1 cellular context compared by ENCODE assay signal in the genomic region with DNA sequence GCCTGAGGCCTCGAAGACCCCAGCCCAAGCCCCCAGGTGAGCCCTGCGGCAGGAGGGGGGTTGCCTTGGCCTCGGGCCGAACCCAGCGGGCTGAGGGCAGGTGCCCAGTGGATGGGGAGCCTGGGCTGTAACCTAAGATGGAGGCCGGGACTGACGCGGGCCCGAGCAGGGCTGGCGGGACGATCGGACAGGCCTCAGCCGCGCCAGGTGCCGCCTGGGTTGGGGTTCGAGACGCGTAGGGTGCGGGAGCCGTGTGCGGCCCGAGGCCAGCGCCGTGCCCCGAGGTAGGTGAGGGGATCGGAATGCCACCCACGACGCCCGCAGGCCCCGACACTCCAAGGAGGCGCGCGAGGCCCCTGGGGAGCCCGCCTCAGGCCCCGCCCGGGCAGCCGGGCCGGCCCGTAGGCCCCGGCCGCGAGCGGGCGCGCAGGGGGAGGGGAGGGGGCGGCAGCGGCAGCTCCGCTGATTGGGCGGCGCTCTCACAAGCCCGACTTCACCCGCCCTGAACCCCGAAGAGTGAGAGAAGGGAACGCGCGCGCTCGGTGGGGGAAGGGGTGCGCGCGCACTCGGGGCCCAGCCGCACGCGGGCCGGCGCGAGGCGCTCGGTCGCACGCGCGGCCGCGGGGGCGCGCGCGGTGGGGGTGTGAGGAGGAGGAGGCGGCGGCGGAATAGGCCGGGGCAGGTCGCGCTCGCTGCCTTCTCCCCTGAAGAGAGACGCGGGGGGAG.
TF ChIP-seq lines count a peak whose summit lies in the region.

A gene with protein sequence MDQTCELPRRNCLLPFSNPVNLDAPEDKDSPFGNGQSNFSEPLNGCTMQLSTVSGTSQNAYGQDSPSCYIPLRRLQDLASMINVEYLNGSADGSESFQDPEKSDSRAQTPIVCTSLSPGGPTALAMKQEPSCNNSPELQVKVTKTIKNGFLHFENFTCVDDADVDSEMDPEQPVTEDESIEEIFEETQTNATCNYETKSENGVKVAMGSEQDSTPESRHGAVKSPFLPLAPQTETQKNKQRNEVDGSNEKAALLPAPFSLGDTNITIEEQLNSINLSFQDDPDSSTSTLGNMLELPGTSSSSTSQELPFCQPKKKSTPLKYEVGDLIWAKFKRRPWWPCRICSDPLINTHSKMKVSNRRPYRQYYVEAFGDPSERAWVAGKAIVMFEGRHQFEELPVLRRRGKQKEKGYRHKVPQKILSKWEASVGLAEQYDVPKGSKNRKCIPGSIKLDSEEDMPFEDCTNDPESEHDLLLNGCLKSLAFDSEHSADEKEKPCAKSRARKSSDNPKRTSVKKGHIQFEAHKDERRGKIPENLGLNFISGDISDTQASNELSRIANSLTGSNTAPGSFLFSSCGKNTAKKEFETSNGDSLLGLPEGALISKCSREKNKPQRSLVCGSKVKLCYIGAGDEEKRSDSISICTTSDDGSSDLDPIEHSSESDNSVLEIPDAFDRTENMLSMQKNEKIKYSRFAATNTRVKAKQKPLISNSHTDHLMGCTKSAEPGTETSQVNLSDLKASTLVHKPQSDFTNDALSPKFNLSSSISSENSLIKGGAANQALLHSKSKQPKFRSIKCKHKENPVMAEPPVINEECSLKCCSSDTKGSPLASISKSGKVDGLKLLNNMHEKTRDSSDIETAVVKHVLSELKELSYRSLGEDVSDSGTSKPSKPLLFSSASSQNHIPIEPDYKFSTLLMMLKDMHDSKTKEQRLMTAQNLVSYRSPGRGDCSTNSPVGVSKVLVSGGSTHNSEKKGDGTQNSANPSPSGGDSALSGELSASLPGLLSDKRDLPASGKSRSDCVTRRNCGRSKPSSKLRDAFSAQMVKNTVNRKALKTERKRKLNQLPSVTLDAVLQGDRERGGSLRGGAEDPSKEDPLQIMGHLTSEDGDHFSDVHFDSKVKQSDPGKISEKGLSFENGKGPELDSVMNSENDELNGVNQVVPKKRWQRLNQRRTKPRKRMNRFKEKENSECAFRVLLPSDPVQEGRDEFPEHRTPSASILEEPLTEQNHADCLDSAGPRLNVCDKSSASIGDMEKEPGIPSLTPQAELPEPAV (N-terminal part only) (plus strand): TSS at position 655 of the 726 bp plus-strand sequence. CDS start 1,331 bp downstream, outside the sequence.

TF ChIP-seq in H1, 55 proteins besides CTCF, POLR2A, EP300 and RAD21 (continued from another document):
- no peak for TF ChIP-seq CTBP2 (IDR thresholded peaks at IDR 0.05; ENCODE audit: borderline replicate concordance, insufficient read depth, insufficient read length, low read length)
- no peak for TF ChIP-seq USF2 (IDR thresholded peaks at IDR 0.05; ENCODE audit: low read length)
- TF ChIP-seq SP4 (IDR thresholded peaks at IDR 0.05; ENCODE audit: low read length): no peak
- TF ChIP-seq, protein P1, sequence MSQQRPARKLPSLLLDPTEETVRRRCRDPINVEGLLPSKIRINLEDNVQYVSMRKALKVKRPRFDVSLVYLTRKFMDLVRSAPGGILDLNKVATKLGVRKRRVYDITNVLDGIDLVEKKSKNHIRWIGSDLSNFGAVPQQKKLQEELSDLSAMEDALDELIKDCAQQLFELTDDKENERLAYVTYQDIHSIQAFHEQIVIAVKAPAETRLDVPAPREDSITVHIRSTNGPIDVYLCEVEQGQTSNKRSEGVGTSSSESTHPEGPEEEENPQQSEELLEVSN (IDR thresholded peaks at IDR 0.05): peak; percentile 66
- no peak for TF ChIP-seq EZH2 (IDR thresholded peaks at IDR 0.05; ENCODE audit: low read depth, low read length, severe bottlenecking)
- TF ChIP-seq JUND (IDR thresholded peaks at IDR 0.05; ENCODE audit: low read length): no peak
- TF ChIP-seq ATF2 (IDR thresholded peaks at IDR 0.05; ENCODE audit: low read length): no peak
- no peak; the same call in 1 of the 2 replicates for TF ChIP-seq EGR1 (IDR thresholded peaks at IDR 0.05; ENCODE audit: borderline replicate concordance, low read depth, low read length)
- no peak for TF ChIP-seq RNF2 (IDR thresholded peaks at IDR 0.05; ENCODE audit: borderline replicate concordance, low read depth, low read length, missing control alignments, poor library complexity, severe bottlenecking)
- peak; percentile 2; the same call in 1 of the 2 replicates for TF ChIP-seq RBBP5 (IDR thresholded peaks at IDR 0.05; ENCODE audit: borderline replicate concordance, low read depth, low read length)
- no peak for TF ChIP-seq BACH1 (IDR thresholded peaks at IDR 0.05; ENCODE audit: low read length)
- TF ChIP-seq FOSL1 (IDR thresholded peaks at IDR 0.05; ENCODE audit: insufficient read depth, low read depth, low read length): no peak
- TF ChIP-seq TAF7 (optimal IDR thresholded peaks at IDR 0.05; ENCODE audit: borderline replicate concordance, low read depth, low read length): no peak
- TF ChIP-seq SP1 (IDR thresholded peaks at IDR 0.05; ENCODE audit: low read depth, low read length): no peak
- TF ChIP-seq SP2 (IDR thresholded peaks at IDR 0.05; ENCODE audit: low read length): no peak
- TF ChIP-seq KDM4A (IDR thresholded peaks at IDR 0.05; ENCODE audit: low read depth, low read length, severe bottlenecking): peak; percentile 34
TF ChIP-seq in H1: peak in this region for 11.
